Comparison of ENCODE assay signal across 1 cellular context in genomic region chr11:83033972-83034672, GRCh38.
TF ChIP-seq lines count a peak whose summit lies in the region.

No MANE protein-coding gene starts in this region.

TF ChIP-seq in GM23338, 12 proteins besides CTCF, POLR2A, EP300 and RAD21 (continued from another document):
- TF ChIP-seq REST (IDR thresholded peaks at IDR 0.05; ENCODE audit: unreplicated experiment), result no peak
TF ChIP-seq in GM23338: peak in this region for 0.
